1 cellular context compared by ENCODE assay signal in genomic region chr17:20611314-20611713, GRCh38.
TF ChIP-seq lines count a peak whose summit lies in the region.

No MANE protein-coding gene starts in this region.

TF ChIP-seq in HepG2, 621 proteins besides CTCF, POLR2A, EP300 and RAD21:
- no peak for TF ChIP-seq CCAR2 (optimal IDR thresholded peaks at IDR 0.05; ENCODE audit: low read depth, low read length)
- TF ChIP-seq MATR3 (CRISPR knock-in tag; IDR thresholded peaks at IDR 0.05) = no peak
- TF ChIP-seq ZNF260 (CRISPR knock-in tag; IDR thresholded peaks at IDR 0.05; ENCODE audit: borderline replicate concordance, low read depth) = no peak
- no peak for TF ChIP-seq REST (IDR thresholded peaks at IDR 0.05; ENCODE audit: borderline replicate concordance in 1 of 2, low read depth in 1 of 2, low read length in 2 of 2)
- TF ChIP-seq ZBTB43 (CRISPR knock-in tag; conservative IDR thresholded peaks at IDR 0.05) = no peak
- no peak for TF ChIP-seq PHF20 (CRISPR knock-in tag; IDR thresholded peaks at IDR 0.05)
- TF ChIP-seq SP2 (CRISPR knock-in tag; IDR thresholded peaks at IDR 0.05) = no peak
- no peak for TF ChIP-seq AKNA (CRISPR knock-in tag; IDR thresholded peaks at IDR 0.05; ENCODE audit: borderline replicate concordance)
- TF ChIP-seq MTF2 (CRISPR knock-in tag; IDR thresholded peaks at IDR 0.05; ENCODE audit: borderline replicate concordance) = no peak
- no peak for TF ChIP-seq ZNF609 (CRISPR knock-in tag; IDR thresholded peaks at IDR 0.05; ENCODE audit: borderline replicate concordance)
- TF ChIP-seq ZNF563 (CRISPR knock-in tag; IDR thresholded peaks at IDR 0.05) = no peak
- no peak for TF ChIP-seq CREB3 (CRISPR knock-in tag; IDR thresholded peaks at IDR 0.05)
- TF ChIP-seq ZNF646 (CRISPR knock-in tag; IDR thresholded peaks at IDR 0.05) = no peak
- TF ChIP-seq TRIM24 (CRISPR knock-in tag; IDR thresholded peaks at IDR 0.05) = no peak
- TF ChIP-seq ZKSCAN1 (IDR thresholded peaks at IDR 0.05; ENCODE audit: low read length) = no peak
